In the genomic region with DNA sequence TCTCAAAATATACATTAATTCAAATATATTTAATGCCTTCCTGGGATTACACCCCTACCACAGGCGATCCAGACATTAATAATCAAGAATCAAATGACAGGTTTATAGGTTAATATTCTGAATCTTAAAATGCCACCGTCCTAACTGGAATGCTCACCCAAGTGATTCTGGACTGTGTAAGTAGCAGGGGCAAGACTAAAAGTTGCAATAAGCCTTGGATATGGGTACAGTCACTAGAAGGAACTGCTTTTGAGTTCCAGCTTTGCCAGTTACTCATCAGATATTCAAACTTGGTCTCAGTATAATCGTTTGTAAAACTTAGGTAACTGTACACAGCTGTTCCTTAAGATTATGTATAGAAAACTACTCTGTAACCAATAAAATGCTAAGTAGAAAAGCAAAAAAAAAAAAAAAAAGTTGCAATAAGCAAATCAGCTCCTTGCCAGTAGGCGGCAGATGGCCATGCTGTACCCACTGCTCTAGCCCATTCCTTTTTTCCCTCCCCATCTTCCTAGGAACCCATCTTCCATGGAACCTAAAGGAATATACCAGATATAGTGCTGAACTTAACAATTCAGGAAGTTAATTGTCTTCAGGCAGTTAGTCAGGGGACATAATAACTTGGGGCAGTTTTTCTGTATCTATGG, we compare ENCODE assay signal across 8 cellular contexts. TPM values are rescaled to one million over a fixed set of nuclear protein-coding genes. Genes with fewer than 3 reads are reported as not detected.
A peak's percentile ranks its signal among the peaks of the same experiment; 100 is the strongest.
DNase-seq lines count a peak whose midpoint lies in the region; ATAC-seq and TF ChIP-seq lines count a peak whose summit lies in the region.

No MANE protein-coding gene starts in this region.

- ATAC-seq in Panc1 (peak; percentile 82), HG02623 (IDR thresholded peaks at IDR 0.05; ENCODE audit: unreplicated experiment) (no peak), HG02884 (IDR thresholded peaks at IDR 0.05; ENCODE audit: unreplicated experiment) (no peak)

- POLR2A ChIA-PET in BJ (lab: Charles Lee) (no interaction called here), Panc1 (lab: Charles Lee) (no interaction called here)

- H3K36me3 ChIP-seq in BJ (ENCODE audit: control insufficient read depth, insufficient read depth, low read length) = no peaks in the 10 kb centered on the region
- peaks cover 5% of the 10 kb centered on the region; the same call in 1 of the 2 replicates for H3K36me3 ChIP-seq in GM23248 (ENCODE audit: low read depth)
- no peaks in the 10 kb centered on the region; the same call in 1 of the 2 replicates for H3K36me3 ChIP-seq in Panc1 (ENCODE audit: control insufficient read depth, insufficient read depth, low read length)

- H4K20me1 ChIP-seq in GM23248 (ENCODE audit: insufficient read depth) = no peaks in the 10 kb centered on the region

- CTCF ChIA-PET in BJ (lab: Yijun Ruan, JAX) = interaction anchor here (0.6 kb wide), 1 partner anchor 50 kb away, joined by 3 read pairs; no protein-coding TSS in a partner anchor
- CTCF ChIA-PET in Panc1 (lab: Charles Lee) = no interaction called here

- H3K4me1 ChIP-seq in GM23248 (ENCODE audit: insufficient read depth) (no peaks in the 10 kb centered on the region), Panc1 (ENCODE audit: control insufficient read depth, insufficient read depth, low read length) (peaks cover 10% of the 10 kb centered on the region; the same call in 1 of the 2 replicates)

- H3K9me2 ChIP-seq in GM23248 (ENCODE audit: insufficient read depth) = no peaks in the 10 kb centered on the region

- no peak overlapping the region for H3K9ac ChIP-seq in GM23248

- TF ChIP-seq CTCF in BJ (IDR thresholded peaks at IDR 0.05; ENCODE audit: insufficient read depth, low read depth, low read length) (peak; percentile 25; the same call in 1 of the 2 replicates), Panc1 (IDR thresholded peaks at IDR 0.05) (peak; percentile 69), fibroblast of mammary gland (conservative IDR thresholded peaks at IDR 0.05; ENCODE audit: control insufficient read depth, insufficient read depth, low read depth, low read length) (peak; percentile 50), dorsolateral prefrontal cortex (IDR thresholded peaks at IDR 0.05 in 54 of 56, conservative IDR thresholded peaks at IDR 0.05 in 2 of 56; ENCODE audit: low read depth in 1 of 56, partially characterized antibody in 56 of 56) (peak in 3 of 56 donors; percentile 8 to 17 (median 10))

- H3F3A ChIP-seq in GM23248 (ENCODE audit: insufficient read depth) = peaks cover 4% of the 10 kb centered on the region; the same call in 1 of the 2 replicates

- DNase-seq in BJ (ENCODE audit: low read depth) (no peak), GM23248 (peak; percentile 39), Panc1 (ENCODE audit: low read depth, low spot score) (no peak), fibroblast of mammary gland (ENCODE audit: low read depth) (peak; percentile 29), dorsolateral prefrontal cortex (no peak), COR-L47 (lab: John Stamatoyannopoulos, UW) (no peak)

- H3K27me3 ChIP-seq in BJ (ENCODE audit: control insufficient read depth, insufficient read depth, low read length) = no peaks in the 10 kb centered on the region
- H3K27me3 ChIP-seq in GM23248 (replicated peaks; ENCODE audit: insufficient read depth) = no peaks in the 10 kb centered on the region
- H3K27me3 ChIP-seq in Panc1 (ENCODE audit: control insufficient read depth, insufficient read depth, low read length) = no peaks in the 10 kb centered on the region
- H3K27me3 ChIP-seq in dorsolateral prefrontal cortex = no peaks in the 10 kb centered on the region

- H3K4me2 ChIP-seq in GM23248 (ENCODE audit: unreplicated experiment) = no peak overlapping the region

- no TSS peak for BruUV-seq in Panc1 (replicated peaks; lab: Mats Ljungman, UMichigan)

- H3K9me3 ChIP-seq in GM23248 (ENCODE audit: low read depth) (no peaks in the 10 kb centered on the region), Panc1 (ENCODE audit: control insufficient read depth, insufficient read depth, low read depth, low read length) (no peaks in the 10 kb centered on the region)

- in situ Hi-C loops in GM23248 (cut with MboI) (no loop called here), Panc1 (cut with HindIII; ENCODE audit: low pct_unique_long_range_greater_than_20kb, low sequenced_read_pairs) (no loop called here)

- H3K27ac ChIP-seq in GM23248 (no peak overlapping the region), Panc1 (ENCODE audit: low read length) (no peak overlapping the region), dorsolateral prefrontal cortex (no peak overlapping the region)

- H3K79me2 ChIP-seq in GM23248 (ENCODE audit: insufficient read depth) = peaks cover 89% of the 10 kb centered on the region

- intact Hi-C loops in Panc1 (cut with micrococcal nuclease; ENCODE audit: unreplicated experiment) (no loop called here), dorsolateral prefrontal cortex (cut with DNase I) (no loop called here)

- no peak overlapping the region for H3K4me3 ChIP-seq in BJ (ENCODE audit: low read depth, low read length)
- no peak overlapping the region for H3K4me3 ChIP-seq in GM23248
- no peak overlapping the region for H3K4me3 ChIP-seq in Panc1 (ENCODE audit: low read depth in 2 of 2, low read length in 2 of 2)
- H3K4me3 ChIP-seq in fibroblast of mammary gland (ENCODE audit: control insufficient read depth, low read depth, low read length) = no peak overlapping the region
- H3K4me3 ChIP-seq in dorsolateral prefrontal cortex = no peak overlapping the region

- no peak overlapping the region for H2AFZ ChIP-seq in GM23248

- 96 to 98% methylated on average over 4 of the region's 4 CpGs for WGBS in GM23248 (ENCODE audit: low coverage in 1 of 2, low lambda C conversion rate in 2 of 2, missing lambda C conversion rate in 2 of 2), 2 experiments

RNA-seq across cellular contexts. Expression of a gene that starts 10.5 kb away (rescaled TPM):
- polyA plus RNA-seq in BJ (2011; rRNA removed) (21.0 and 31.0 TPM in 2 replicates), GM23248 (2016; fragmentation: Nextera tagmentation; extraction: Ambion mirVana) (104 TPM in 2 replicates)
- polyA minus RNA-seq in BJ (2011; rRNA and poly(A)+ RNA removed) = 47.6 and 57.1 TPM in 2 replicates
- 68.6 and 71.3 TPM in 2 replicates for total RNA-seq in GM23248 (2014; rRNA removed; shearing (Covaris generic))
- total RNA-seq in Panc1 (2021; ENCODE audit: unreplicated experiment) (74.8 TPM), dorsolateral prefrontal cortex (100 to 1,000 TPM in 9 of 120 experiments, 10 to 100 TPM in 111; 58.5 to 126 (median 77.6) TPM)
- 15.2 TPM for polyA plus RNA-seq in Panc1 (2012; ENCODE audit: insufficient read length)

RNA-seq across cellular contexts. Expression of a gene that starts 10.7 kb away (rescaled TPM):
- polyA plus RNA-seq in BJ (2011; rRNA removed) (9.4 and 18.5 TPM in 2 replicates), GM23248 (2016; fragmentation: Nextera tagmentation; extraction: Ambion mirVana) (49.1 and 50.8 TPM in 2 replicates)
- polyA minus RNA-seq in BJ (2011; rRNA and poly(A)+ RNA removed) = 9.7 and 10.2 TPM in 2 replicates
- 17.5 and 22.5 TPM in 2 replicates for total RNA-seq in GM23248 (2014; rRNA removed; shearing (Covaris generic))
- total RNA-seq in Panc1 (2021; ENCODE audit: unreplicated experiment) (42.6 TPM), dorsolateral prefrontal cortex (10 to 100 TPM; 23.2 to 70.9 (median 51.2) TPM)
- 36.8 TPM for polyA plus RNA-seq in Panc1 (2012; ENCODE audit: insufficient read length)

RNA-seq across cellular contexts. Expression of a gene that starts 35.3 kb away (rescaled TPM):
- polyA plus RNA-seq in BJ (2011; rRNA removed) (9.2 and 22.2 TPM in 2 replicates), GM23248 (2016; fragmentation: Nextera tagmentation; extraction: Ambion mirVana) (57.5 and 60.0 TPM in 2 replicates)
- polyA minus RNA-seq in BJ (2011; rRNA and poly(A)+ RNA removed) = 1.3 and 2.5 TPM in 2 replicates
- 8.6 and 10.7 TPM in 2 replicates for total RNA-seq in GM23248 (2014; rRNA removed; shearing (Covaris generic))
- total RNA-seq in Panc1 (2021; ENCODE audit: unreplicated experiment) (40.1 TPM), dorsolateral prefrontal cortex (10 to 100 TPM; 14.2 to 51.8 (median 35.5) TPM)
- 26.7 TPM for polyA plus RNA-seq in Panc1 (2012; ENCODE audit: insufficient read length)

RNA-seq across cellular contexts. Expression of a gene that starts 52.0 kb away (rescaled TPM):
- polyA plus RNA-seq in BJ (2011; rRNA removed) = 16.1 and 39.6 TPM in 2 replicates
- 14.2 and 21.0 TPM in 2 replicates for polyA minus RNA-seq in BJ (2011; rRNA and poly(A)+ RNA removed)
- 27.4 and 29.1 TPM in 2 replicates for total RNA-seq in GM23248 (2014; rRNA removed; shearing (Covaris generic))
- 50.9 and 57.0 TPM in 2 replicates for polyA plus RNA-seq in GM23248 (2016; fragmentation: Nextera tagmentation; extraction: Ambion mirVana)
- total RNA-seq in Panc1 (2021; ENCODE audit: unreplicated experiment) = 78.2 TPM
- 36.0 TPM for polyA plus RNA-seq in Panc1 (2012; ENCODE audit: insufficient read length)
- 10 to 100 TPM; 43.4 to 70.8 (median 56.4) TPM for total RNA-seq in dorsolateral prefrontal cortex

Comparison
In these comparisons a context has a peak if more than half of its experiments do, and no peak if none do; other contexts are left out.
1. DNase-seq: peak in GM23248 (single experiment) and fibroblast of mammary gland (single experiment); none in BJ (single experiment), Panc1 (single experiment), dorsolateral prefrontal cortex (0 of 10) and COR-L47 (single experiment).